8 cellular contexts compared by ENCODE assay signal in genomic region chr1:91684599-91685196, GRCh38.
DNase-seq lines count a peak whose midpoint lies in the region; ATAC-seq and TF ChIP-seq lines count a peak whose summit lies in the region.

No MANE protein-coding gene starts in this region.

- H3K4me1 ChIP-seq in right atrium auricular region (peaks cover 0 to 35% of the 10 kb centered on the region in 2 donors), uterus (peaks cover 0 to 3% of the 10 kb centered on the region in 2 donors)

- peak overlapping the region; percentile 90 for H3K27ac Mint-ChIP-seq in activated naive CD4-positive, alpha-beta T cell treated with anti-CD3 and anti-CD28 coated beads, Interleukin-2, amount 10 ng/mL, durations not matched to agents 7 days and 5 days

- no peaks in the 10 kb centered on the region for H3K27me3 Mint-ChIP-seq in activated naive CD4-positive, alpha-beta T cell treated with anti-CD3 and anti-CD28 coated beads, Interleukin-2, amount 10 ng/mL, durations not matched to agents 7 days and 5 days

- intact Hi-C loops in Right ventricle myocardium inferior (cut with DNase I) (no loop called here), uterus (cut with DNase I; ENCODE audit: low total_unique reads) (no loop called here)

- ATAC-seq in Right ventricle myocardium inferior (peak; percentile 62), HG03280 (IDR thresholded peaks at IDR 0.05; ENCODE audit: unreplicated experiment) (no peak)

- no peaks in the 10 kb centered on the region for H3K27me3 ChIP-seq in right atrium auricular region
- no peaks in the 10 kb centered on the region for H3K27me3 ChIP-seq in uterus

- H3K36me3 Mint-ChIP-seq in activated naive CD4-positive, alpha-beta T cell treated with anti-CD3 and anti-CD28 coated beads, Interleukin-2, amount 10 ng/mL, durations not matched to agents 7 days and 5 days: peaks cover 52% of the 10 kb centered on the region

- TF ChIP-seq CTCF in right atrium auricular region (IDR thresholded peaks at IDR 0.05): no peak
- no peak for TF ChIP-seq CTCF in uterus (IDR thresholded peaks at IDR 0.05)

- H3K27ac ChIP-seq in right atrium auricular region (peak overlapping the region in 1 of 2 donors; percentile 15), uterus (peak overlapping the region; percentile 53 to 72)

- no peak for TF ChIP-seq POLR2A in uterus (IDR thresholded peaks at IDR 0.05)

- peaks cover 2% of the 10 kb centered on the region for H3K9me3 Mint-ChIP-seq in activated naive CD4-positive, alpha-beta T cell treated with anti-CD3 and anti-CD28 coated beads, Interleukin-2, amount 10 ng/mL, durations not matched to agents 7 days and 5 days

- H3K36me3 ChIP-seq in right atrium auricular region (peaks cover 46% of the 10 kb centered on the region), uterus (no peaks in the 10 kb centered on the region)

- H3K9me3 ChIP-seq in right atrium auricular region (no peaks in the 10 kb centered on the region), uterus (no peaks in the 10 kb centered on the region)

- H3K4me3 ChIP-seq in right atrium auricular region: no peak overlapping the region
- no peak overlapping the region for H3K4me3 ChIP-seq in uterus

- peaks cover 37% of the 10 kb centered on the region for H3K4me1 Mint-ChIP-seq in activated naive CD4-positive, alpha-beta T cell treated with anti-CD3 and anti-CD28 coated beads, Interleukin-2, amount 10 ng/mL, durations not matched to agents 7 days and 5 days

- H3K4me3 Mint-ChIP-seq in activated naive CD4-positive, alpha-beta T cell treated with anti-CD3 and anti-CD28 coated beads, Interleukin-2, amount 10 ng/mL, durations not matched to agents 7 days and 5 days: no peak overlapping the region

- DNase-seq in Right ventricle myocardium inferior (ENCODE audit: missing footprints): no peak
- no peak for DNase-seq in right atrium auricular region (ENCODE audit: low spot score)
- peak; percentile 40 for DNase-seq in activated naive CD4-positive, alpha-beta T cell treated with anti-CD3 and anti-CD28 coated beads, Interleukin-2, amount 10 ng/mL, durations not matched to agents 7 days and 5 days
- peak; percentile 54 for DNase-seq in left kidney (ENCODE audit: low read depth, low spot score)
- DNase-seq in uterus: no peak
- DNase-seq in middle frontal gyrus (ENCODE audit: extremely low spot score, low spot score): no peak
- DNase-seq in NCI-H187 treated with DMSO at 0.1 percent for 48 hours (lab: John Stamatoyannopoulos, UW): no peak

- CTCF ChIA-PET in activated naive CD4-positive, alpha-beta T cell treated with anti-CD3 and anti-CD28 coated beads, Interleukin-2, amount 10 ng/mL, durations not matched to agents 7 days and 5 days (lab: Charles Lee): interaction anchor here (0.8 to 1.5 kb wide), 4 partner anchors 8 to 200 kb away, joined by 3 to 5 read pairs (median 4); no protein-coding TSS in a partner anchor

Comparison
In these comparisons a context has a peak if more than half of its experiments do, and no peak if none do; other contexts are left out.
1. DNase-seq: peak in activated naive CD4-positive, alpha-beta T cell treated with anti-CD3 and anti-CD28 coated beads, Interleukin-2, amount 10 ng/mL, durations not matched to agents 7 days and 5 days (single experiment) and left kidney (single experiment); none in Right ventricle myocardium inferior (single experiment), right atrium auricular region (single experiment), uterus (0 of 2), middle frontal gyrus (single experiment) and NCI-H187 treated with DMSO at 0.1 percent for 48 hours (single experiment).